ENCODE assay signal across 22 cellular contexts in genomic region chr16:50289950-50290764, GRCh38. TPM values are rescaled to one million over a fixed set of nuclear protein-coding genes. Genes with fewer than 3 reads are reported as not detected.
DNase-seq lines count a peak whose midpoint lies in the region; ATAC-seq lines count a peak whose summit lies in the region.
"Had no signal": no experiment of that assay in that cellular context is flagged by ENCODE, and none has a peak within 500 bp of the region (broad histone marks: within the 10 kb centered on the region; RNA-seq: fewer than 3 reads in every experiment).

No MANE protein-coding gene starts in this region.

- no peak overlapping the region for H3K4me3 ChIP-seq in CD8-positive, alpha-beta memory T cell (ENCODE audit: low read length)
- H3K4me3 ChIP-seq: HAP-1, left ventricle myocardium inferior, ovary, skin epidermis, tibial nerve had no signal

- H3K4me1 ChIP-seq in CD8-positive, alpha-beta memory T cell (ENCODE audit: insufficient read depth, low read length): peaks cover 9% of the 10 kb centered on the region
- H3K4me1 ChIP-seq: HAP-1, left ventricle myocardium inferior had no signal

- no peaks in the 10 kb centered on the region for H3K9me3 Mint-ChIP-seq in activated CD8-positive, alpha-beta memory T cell treated with anti-CD3 and anti-CD28 coated beads, Interleukin-2, amount 10 ng/mL, durations not matched to agents 7 days and 5 days (ENCODE audit: low read depth)
- H3K9me3 Mint-ChIP-seq in CD8-positive, alpha-beta memory T cell: no peaks in the 10 kb centered on the region
- H3K9me3 Mint-ChIP-seq in activated naive CD4-positive, alpha-beta T cell treated with anti-CD3 and anti-CD28 coated beads, Interleukin-2, amount 50 U/mL, for 72 hours: no peaks in the 10 kb centered on the region
- no peaks in the 10 kb centered on the region for H3K9me3 Mint-ChIP-seq in natural killer cell treated with Interleukin-12 subunit alpha and Interleukin-12 subunit beta and Interleukin-15 and Interleukin-18, amount 100 ng/mL, for 72 hours
- H3K9me3 Mint-ChIP-seq: activated T-helper 2 cell treated with anti-CD3 and anti-CD28 coated beads, Interferon-gamma antibody, Interleukin-2, Interleukin-4, amounts not matched to agents 10 μg/mL and 5 μg/mL and 100 μg/mL, durations not matched to agents 14 hours and 24 hours and 36 hours had no signal

- no peaks in the 10 kb centered on the region for H3K27me3 Mint-ChIP-seq in activated CD8-positive, alpha-beta memory T cell treated with anti-CD3 and anti-CD28 coated beads, Interleukin-2, amount 10 ng/mL, durations not matched to agents 7 days and 5 days
- H3K27me3 Mint-ChIP-seq in CD8-positive, alpha-beta memory T cell: no peaks in the 10 kb centered on the region
- no peaks in the 10 kb centered on the region for H3K27me3 Mint-ChIP-seq in natural killer cell treated with Interleukin-12 subunit alpha and Interleukin-12 subunit beta and Interleukin-15 and Interleukin-18, amount 100 ng/mL, for 72 hours

- no peak overlapping the region for H3K27ac ChIP-seq in CD8-positive, alpha-beta memory T cell (ENCODE audit: low read depth, low read length)
- H3K27ac ChIP-seq: left ventricle myocardium inferior, ovary, tibial nerve had no signal

- no peak overlapping the region for H3K4me3 Mint-ChIP-seq in activated CD8-positive, alpha-beta memory T cell treated with anti-CD3 and anti-CD28 coated beads, Interleukin-2, amount 10 ng/mL, durations not matched to agents 7 days and 5 days
- H3K4me3 Mint-ChIP-seq in CD8-positive, alpha-beta memory T cell: no peak overlapping the region
- no peak overlapping the region for H3K4me3 Mint-ChIP-seq in natural killer cell treated with Interleukin-12 subunit alpha and Interleukin-12 subunit beta and Interleukin-15 and Interleukin-18, amount 100 ng/mL, for 72 hours

- CTCF ChIA-PET in activated CD8-positive, alpha-beta memory T cell treated with anti-CD3 and anti-CD28 coated beads, Interleukin-2, amount 10 ng/mL, durations not matched to agents 7 days and 5 days (lab: Charles Lee): interaction anchor here (0.9 kb wide), 1 partner anchor 17 kb away, joined by 3 read pairs; no protein-coding TSS in a partner anchor
- CTCF ChIA-PET in CD8-positive, alpha-beta memory T cell (lab: Charles Lee): interaction anchor here (1.1 kb wide), 1 partner anchor 37 kb away, joined by 4 read pairs; no protein-coding TSS in a partner anchor

- peaks cover 61% of the 10 kb centered on the region for H3K36me3 ChIP-seq in CD8-positive, alpha-beta memory T cell (ENCODE audit: insufficient read depth, low read length)
- H3K36me3 ChIP-seq: HAP-1, left ventricle myocardium inferior, ovary had no signal

- no peaks in the 10 kb centered on the region for H3K27me3 ChIP-seq in CD8-positive, alpha-beta memory T cell (ENCODE audit: insufficient read depth, low read length, poor library complexity, severe bottlenecking)
- H3K27me3 ChIP-seq: ovary, tibial nerve had no signal

- H3K36me3 Mint-ChIP-seq in activated CD8-positive, alpha-beta memory T cell treated with anti-CD3 and anti-CD28 coated beads, Interleukin-2, amount 10 ng/mL, durations not matched to agents 7 days and 5 days: peaks cover 43% of the 10 kb centered on the region
- H3K36me3 Mint-ChIP-seq in CD8-positive, alpha-beta memory T cell: peaks cover 5 to 84% (median 5%) of the 10 kb centered on the region in 3 donors
- H3K36me3 Mint-ChIP-seq in activated naive CD4-positive, alpha-beta T cell treated with anti-CD3 and anti-CD28 coated beads, Interleukin-2, amount 50 U/mL, for 72 hours: peaks cover 4 to 27% of the 10 kb centered on the region in 2 donors
- H3K36me3 Mint-ChIP-seq in natural killer cell treated with Interleukin-12 subunit alpha and Interleukin-12 subunit beta and Interleukin-15 and Interleukin-18, amount 100 ng/mL, for 72 hours: peaks cover 5% of the 10 kb centered on the region

- no peaks in the 10 kb centered on the region for H3K9me3 ChIP-seq in CD8-positive, alpha-beta memory T cell (ENCODE audit: low read length)
- H3K9me3 ChIP-seq: HAP-1, ovary had no signal

- ATAC-seq in activated CD8-positive, alpha-beta memory T cell treated with anti-CD3 and anti-CD28 coated beads, Interleukin-2, amount 10 ng/mL, durations not matched to agents 7 days and 5 days: no peak
- ATAC-seq in activated naive CD4-positive, alpha-beta T cell treated with anti-CD3 and anti-CD28 coated beads, Interleukin-2, amount 50 U/mL, for 72 hours: no peak
- ATAC-seq in natural killer cell treated with Interleukin-12 subunit alpha and Interleukin-12 subunit beta and Interleukin-15 and Interleukin-18, amount 100 ng/mL, for 72 hours: peak in 1 of 2 donors; percentile 29

- H3K27ac Mint-ChIP-seq in activated CD8-positive, alpha-beta memory T cell treated with anti-CD3 and anti-CD28 coated beads, Interleukin-2, amount 10 ng/mL, durations not matched to agents 7 days and 5 days: peak overlapping the region; percentile 27
- H3K27ac Mint-ChIP-seq in CD8-positive, alpha-beta memory T cell: peak overlapping the region in 6 of 8 donors; percentile 12 to 95 (median 52)
- H3K27ac Mint-ChIP-seq in activated naive CD4-positive, alpha-beta T cell treated with anti-CD3 and anti-CD28 coated beads, Interleukin-2, amount 50 U/mL, for 72 hours: peak overlapping the region; percentile 22 to 70
- H3K27ac Mint-ChIP-seq in natural killer cell treated with Interleukin-12 subunit alpha and Interleukin-12 subunit beta and Interleukin-15 and Interleukin-18, amount 100 ng/mL, for 72 hours: peak overlapping the region; percentile 77 to 81
- H3K27ac Mint-ChIP-seq: activated T-helper 2 cell treated with anti-CD3 and anti-CD28 coated beads, Interferon-gamma antibody, Interleukin-2, Interleukin-4, amounts not matched to agents 10 μg/mL and 5 μg/mL and 100 μg/mL, durations not matched to agents 14 hours and 24 hours and 36 hours had no signal

- H3K4me1 Mint-ChIP-seq in activated CD8-positive, alpha-beta memory T cell treated with anti-CD3 and anti-CD28 coated beads, Interleukin-2, amount 10 ng/mL, durations not matched to agents 7 days and 5 days: peaks cover 16% of the 10 kb centered on the region
- H3K4me1 Mint-ChIP-seq in CD8-positive, alpha-beta memory T cell: peaks cover 23 to 31% (median 26%) of the 10 kb centered on the region in 3 donors
- H3K4me1 Mint-ChIP-seq in natural killer cell treated with Interleukin-12 subunit alpha and Interleukin-12 subunit beta and Interleukin-15 and Interleukin-18, amount 100 ng/mL, for 72 hours (ENCODE audit: low read depth in 2 of 2): peaks cover 24 to 43% of the 10 kb centered on the region in 2 donors

- POLR2A ChIA-PET in CD8-positive, alpha-beta memory T cell (lab: Charles Lee): interaction anchor here (1.1 kb wide), 1 partner anchor 10 kb away, joined by 3 read pairs; no protein-coding TSS in a partner anchor

- no peak for DNase-seq in activated CD8-positive, alpha-beta memory T cell treated with anti-CD3 and anti-CD28 coated beads, Interleukin-2, amount 10 ng/mL, durations not matched to agents 7 days and 5 days
- DNase-seq in activated CD8-positive, alpha-beta memory T cell treated with anti-CD3 and anti-CD28 coated beads, Interleukin-2, amount 50 U/mL, for 4 hours: no peak
- DNase-seq in CD8-positive, alpha-beta memory T cell: no peak
- no peak for DNase-seq in activated naive CD4-positive, alpha-beta T cell treated with anti-CD3 and anti-CD28 coated beads, Interleukin-2, amount 50 U/mL, for 72 hours (ENCODE audit: low spot score in 2 of 2)
- DNase-seq in natural killer cell treated with Interleukin-12 subunit alpha and Interleukin-12 subunit beta and Interleukin-15 and Interleukin-18, amount 100 ng/mL, for 72 hours (ENCODE audit: low spot score): no peak
- no peak for DNase-seq in stimulated activated CD4-positive, alpha-beta T cell treated with anti-CD3 and anti-CD28 coated beads, Interleukin-2, amount 100 ng/mL, for 24 hours
- DNase-seq in hypothalamus (lab: John Stamatoyannopoulos, UW) (no peak), HPDE6-E6E7 (ENCODE audit: extremely low spot score) (no peak)
- DNase-seq: activated CD4-positive, CD25-positive, alpha-beta regulatory T cell treated with anti-CD3 and anti-CD28 coated beads, Interleukin-2, amount 50 U/mL, for 72 hours; hippocampal formation; KBM-7; left ventricle myocardium inferior; NCI-H1417; NCI-H2081; NCI-H446; NCI-H82; ovary; RPMI8226 had no signal

RNA-seq across cellular contexts. Expression of gene ADCY7, which starts 23.8 kb away (rescaled TPM):
- total RNA-seq in activated CD8-positive, alpha-beta memory T cell treated with anti-CD3 and anti-CD28 coated beads, Interleukin-2, amount 10 ng/mL, durations not matched to agents 7 days and 5 days: 100 to 1,000 TPM; 131 to 232 TPM
- total RNA-seq in CD8-positive, alpha-beta memory T cell: 10 to 100 TPM; 76.6 to 83.4 TPM
- polyA plus RNA-seq in CD8-positive, alpha-beta memory T cell: 88.1 TPM
- total RNA-seq in activated naive CD4-positive, alpha-beta T cell treated with anti-CD3 and anti-CD28 coated beads, Interleukin-2, amount 50 U/mL, for 72 hours: 100 to 1,000 TPM in 1 of 2 donors, 10 to 100 TPM in 1; 78.5 to 104 TPM
- total RNA-seq in natural killer cell treated with Interleukin-12 subunit alpha and Interleukin-12 subunit beta and Interleukin-15 and Interleukin-18, amount 100 ng/mL, for 72 hours: 100 to 1,000 TPM; 135 to 186 TPM

Comparison
In these comparisons a context has a peak if more than half of its experiments do, and no peak if none do; other contexts are left out.
1. H3K27ac Mint-ChIP-seq: peak in every context shown above with its lines; median percentile 79 in natural killer cell treated with Interleukin-12 subunit alpha and Interleukin-12 subunit beta and Interleukin-15 and Interleukin-18, amount 100 ng/mL, for 72 hours; 52 in CD8-positive, alpha-beta memory T cell; 46 in activated naive CD4-positive, alpha-beta T cell treated with anti-CD3 and anti-CD28 coated beads, Interleukin-2, amount 50 U/mL, for 72 hours; 27 in activated CD8-positive, alpha-beta memory T cell treated with anti-CD3 and anti-CD28 coated beads, Interleukin-2, amount 10 ng/mL, durations not matched to agents 7 days and 5 days.